8 cellular contexts compared by ENCODE assay signal in the genomic region with DNA sequence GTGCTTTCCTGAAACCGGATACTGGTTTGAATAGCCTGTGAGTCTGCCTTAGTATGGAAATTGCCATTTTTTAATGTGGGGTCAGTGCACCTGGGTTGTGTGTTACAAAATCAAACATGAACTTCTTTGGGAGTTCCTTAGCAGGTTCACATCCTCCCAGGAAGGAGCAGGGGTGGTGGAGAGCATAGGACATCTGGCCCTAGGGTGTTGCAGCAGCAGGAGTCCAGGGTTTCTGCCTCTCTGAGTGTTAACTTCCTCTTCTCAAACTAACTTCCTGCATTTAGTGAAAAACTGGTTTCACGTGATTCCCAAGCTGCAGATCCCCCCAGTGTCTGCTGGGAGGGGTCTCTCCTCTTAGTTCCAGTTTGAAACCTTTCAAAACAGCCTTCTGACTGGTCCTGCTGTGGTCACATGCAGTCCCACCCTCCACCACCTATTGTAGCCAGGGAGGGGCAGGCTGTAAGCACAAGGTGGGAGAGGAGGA. TPM values are rescaled to one million over a fixed set of nuclear protein-coding genes. Genes with fewer than 3 reads are reported as not detected.
A peak's percentile ranks its signal among the peaks of the same experiment; 100 is the strongest.
DNase-seq lines count a peak whose midpoint lies in the region; ATAC-seq lines count a peak whose summit lies in the region.

No MANE protein-coding gene starts in this region.

- H3K9ac ChIP-seq in mucosa of rectum (ENCODE audit: low read depth in 1 of 2, low read length in 2 of 2): no peak overlapping the region

- H3K36me3 Mint-ChIP-seq in activated CD4-positive, alpha-beta memory T cell treated with anti-CD3 and anti-CD28 coated beads for 36 hours: peaks cover 9% of the 10 kb centered on the region

- POLR2A ChIA-PET in activated CD4-positive, alpha-beta memory T cell treated with anti-CD3 and anti-CD28 coated beads for 36 hours (lab: Charles Lee): interaction anchor here (0.6 kb wide), 1 partner anchor 989 kb away, joined by 3 read pairs; no protein-coding TSS in a partner anchor

- no peaks in the 10 kb centered on the region for H3K27me3 Mint-ChIP-seq in activated CD4-positive, alpha-beta memory T cell treated with anti-CD3 and anti-CD28 coated beads for 36 hours

- H3K4me3 Mint-ChIP-seq in activated CD4-positive, alpha-beta memory T cell treated with anti-CD3 and anti-CD28 coated beads for 36 hours: no peak overlapping the region

- no peak overlapping the region for H3K4me3 ChIP-seq in mucosa of rectum (ENCODE audit: low read length in 2 of 2)

- H3K9me3 ChIP-seq in mucosa of rectum (ENCODE audit: control insufficient read depth in 2 of 2, low read length in 2 of 2): peaks cover under 1 to 3% of the 10 kb centered on the region in 2 donors

- no peaks in the 10 kb centered on the region for H3K27me3 ChIP-seq in mucosa of rectum (ENCODE audit: control insufficient read depth in 2 of 2, insufficient read depth in 2 of 2, low read length in 2 of 2)

- no peaks in the 10 kb centered on the region for H3K36me3 ChIP-seq in mucosa of rectum (ENCODE audit: control insufficient read depth in 2 of 2, insufficient read depth in 2 of 2, low read length in 2 of 2)

- peak; percentile 23 for ATAC-seq in HG02610 (IDR thresholded peaks at IDR 0.05; ENCODE audit: unreplicated experiment)

- CTCF ChIA-PET in activated CD4-positive, alpha-beta memory T cell treated with anti-CD3 and anti-CD28 coated beads for 36 hours (lab: Charles Lee): no interaction called here

- peak overlapping the region; percentile 32 to 69 for H3K27ac ChIP-seq in mucosa of rectum (ENCODE audit: low read depth in 2 of 2, low read length in 2 of 2)

- peaks cover 3% of the 10 kb centered on the region for H3K9me3 Mint-ChIP-seq in activated CD4-positive, alpha-beta memory T cell treated with anti-CD3 and anti-CD28 coated beads for 36 hours

- intact Hi-C loops in activated CD4-positive, alpha-beta memory T cell treated with anti-CD3 and anti-CD28 coated beads for 36 hours (cut with micrococcal nuclease): loop anchor here (10.0 kb wide), 3 partner anchors 322 to 692 kb away; no protein-coding TSS in a partner anchor

- H3K27ac Mint-ChIP-seq in activated CD4-positive, alpha-beta memory T cell treated with anti-CD3 and anti-CD28 coated beads for 36 hours: peak overlapping the region; percentile 58

- DNase-seq in GDM1 (lab: John Stamatoyannopoulos, UW) (peak; percentile 79), NCI-H2171 (lab: John Stamatoyannopoulos, UW) (no peak), mucosa of gallbladder (ENCODE audit: low spot score) (no peak), NCI-H524 treated with DMSO at 0.1 percent for 48 hours (lab: John Stamatoyannopoulos, UW) (no peak)
- DNase-seq in activated CD4-positive, alpha-beta memory T cell treated with anti-CD3 and anti-CD28 coated beads for 36 hours: no peak
- DNase-seq in stimulated activated CD4-positive, alpha-beta T cell treated with anti-CD3 and anti-CD28 coated beads, Interleukin-15, amount 100 ng/mL, for 24 hours: no peak

- peaks cover 15 to 18% of the 10 kb centered on the region in 2 donors for H3K4me1 ChIP-seq in mucosa of rectum (ENCODE audit: control insufficient read depth in 2 of 2, insufficient read depth in 2 of 2, low read length in 2 of 2)

- H3K4me1 Mint-ChIP-seq in activated CD4-positive, alpha-beta memory T cell treated with anti-CD3 and anti-CD28 coated beads for 36 hours (ENCODE audit: low read depth): peaks cover 63% of the 10 kb centered on the region

RNA-seq across cellular contexts. Expression of gene RNASEH2B, which starts 7.2 kb away (rescaled TPM):
- total RNA-seq in activated CD4-positive, alpha-beta memory T cell treated with anti-CD3 and anti-CD28 coated beads for 36 hours: 10 to 100 TPM; 40.8 to 48.4 TPM
- total RNA-seq in mucosa of gallbladder: 29.8 TPM
